13 cellular contexts compared by ENCODE assay signal in genomic region chr1:229478852-229479251, GRCh38. TPM values are rescaled to one million over a fixed set of nuclear protein-coding genes. Genes with fewer than 3 reads are reported as not detected.
DNase-seq lines count a peak whose midpoint lies in the region; ATAC-seq and TF ChIP-seq lines count a peak whose summit lies in the region.
"Had no signal": no experiment of that assay in that cellular context is flagged by ENCODE, and none has a peak within 500 bp of the region (broad histone marks: within the 10 kb centered on the region; RNA-seq: fewer than 3 reads in every experiment).

No MANE protein-coding gene starts in this region.

- ATAC-seq in GM18517 (IDR thresholded peaks at IDR 0.05; ENCODE audit: unreplicated experiment) (peak; percentile 78), GM21447 (IDR thresholded peaks at IDR 0.05; ENCODE audit: unreplicated experiment) (peak; percentile 64), HG03159 (IDR thresholded peaks at IDR 0.05; ENCODE audit: unreplicated experiment) (peak; percentile 66)

- DNase-seq in caudate nucleus (lab: John Stamatoyannopoulos, UW) (no peak), ascending aorta (ENCODE audit: low spot score in 2 of 2) (no peak), OCI-M2 (lab: John Stamatoyannopoulos, UW; ENCODE audit: unreplicated experiment) (no peak), SK-N-DZ (ENCODE audit: low spot score) (no peak), MG63 (no peak)
- DNase-seq: activated T-cell treated with anti-CD3 and anti-CD28 coated beads, Interleukin-2, amount 50 U/mL, for 24 hours; NCI-H1436 treated with DMSO at 0.1 percent for 48 hours; nephron progenitor cell; transverse colon had no signal

- intact Hi-C loops in ascending aorta (cut with DNase I): no loop called here

- no peak for TF ChIP-seq CTCF in ascending aorta (IDR thresholded peaks at IDR 0.05)

- H3K4me1 ChIP-seq in ascending aorta: no peaks in the 10 kb centered on the region
- H3K4me1 ChIP-seq: HAP-1 had no signal

- H3K27me3 ChIP-seq in ascending aorta: no peaks in the 10 kb centered on the region
- H3K27me3 ChIP-seq in MG63: no peaks in the 10 kb centered on the region
- H3K27me3 ChIP-seq: transverse colon had no signal

- H3K36me3 ChIP-seq in ascending aorta: peaks cover 33 to 80% of the 10 kb centered on the region in 2 donors
- peaks cover 70% of the 10 kb centered on the region for H3K36me3 ChIP-seq in MG63

- H3K27ac ChIP-seq in caudate nucleus (ENCODE audit: low read depth, low read length): peak overlapping the region; percentile 54
- H3K27ac ChIP-seq in ascending aorta: no peak overlapping the region
- H3K27ac ChIP-seq: transverse colon had no signal

- H3K9me3 ChIP-seq in ascending aorta (no peaks in the 10 kb centered on the region), MG63 (no peaks in the 10 kb centered on the region)
- H3K9me3 ChIP-seq: HAP-1, transverse colon had no signal

- H3K4me3 ChIP-seq in ascending aorta: no peak overlapping the region
- H3K4me3 ChIP-seq in MG63: no peak overlapping the region
- H3K4me3 ChIP-seq: HAP-1, transverse colon had no signal

RNA-seq across cellular contexts. Expression of gene NUP133, which starts 29.3 kb away (rescaled TPM):
- total RNA-seq in ascending aorta: 9.3 TPM
- 46.8 and 52.2 TPM in 2 replicates for polyA plus RNA-seq in SK-N-DZ (2014; cell fraction: cytosol; rRNA removed)
- 61.4 and 70.6 TPM in 2 replicates for polyA plus RNA-seq in SK-N-DZ (2014; cell fraction: nucleus; rRNA removed)
- 28.1 and 28.3 TPM in 2 replicates for total RNA-seq in MG63 (2014; rRNA removed; shearing (Covaris generic); ENCODE audit: low replicate concordance)

RNA-seq across cellular contexts. Expression of gene ACTA1, which starts 45.0 kb away (rescaled TPM):
- not detected for total RNA-seq in ascending aorta
- polyA plus RNA-seq in SK-N-DZ (2014; cell fraction: cytosol; rRNA removed): not detected in 2 replicates
- 0.32 and 1.6 TPM in 2 replicates for polyA plus RNA-seq in SK-N-DZ (2014; cell fraction: nucleus; rRNA removed)
- not detected in 2 replicates for total RNA-seq in MG63 (2014; rRNA removed; shearing (Covaris generic); ENCODE audit: low replicate concordance)
